In genomic region chr10:14652067-14652466, GRCh38 we compare ENCODE assay signal across 20 cellular contexts.
DNase-seq lines count a peak whose midpoint lies in the region; ATAC-seq, FAIRE-seq and TF ChIP-seq lines count a peak whose summit lies in the region.
"Had no signal": no experiment of that assay in that cellular context is flagged by ENCODE, and none has a peak within 500 bp of the region (broad histone marks: within the 10 kb centered on the region; RNA-seq: fewer than 3 reads in every experiment).

No MANE protein-coding gene starts in this region.

- intact Hi-C loops in endothelial cell of umbilical vein (cut with micrococcal nuclease): no loop called here
- intact Hi-C loops in stomach (cut with DNase I; ENCODE audit: low total_unique reads): no loop called here

- no peak overlapping the region for H3K4me2 ChIP-seq in endothelial cell of umbilical vein (ENCODE audit: insufficient read depth, low read length)
- H3K4me2 ChIP-seq: KMS-11 had no signal

- no peak for TF ChIP-seq CTCF in endothelial cell of umbilical vein (IDR thresholded peaks at IDR 0.05; ENCODE audit: extremely low read depth in 1 of 2, insufficient read depth in 1 of 2, low read depth in 1 of 2, low read length in 2 of 2)
- no peak for TF ChIP-seq CTCF in stomach (IDR thresholded peaks at IDR 0.05)
- TF ChIP-seq CTCF in WERI-Rb-1 (IDR thresholded peaks at IDR 0.05; ENCODE audit: low read depth, low read length): no peak

- H3K27me3 ChIP-seq in endothelial cell of umbilical vein (ENCODE audit: control insufficient read depth in 2 of 2, insufficient read depth in 2 of 2, low read length in 2 of 2) (peaks cover 0 to 2% of the 10 kb centered on the region in 2 experiments), stomach (no peaks in the 10 kb centered on the region), WERI-Rb-1 (ENCODE audit: insufficient read depth, low read depth, severe bottlenecking) (no peaks in the 10 kb centered on the region)
- H3K27me3 ChIP-seq: cardiac muscle cell, thyroid gland had no signal

- H3K4me3 ChIP-seq in endothelial cell of umbilical vein (replicated peaks in 1 of 3; ENCODE audit: insufficient read depth in 1 of 3, low read depth in 1 of 3, low read length in 3 of 3) (no peak overlapping the region), stomach (no peak overlapping the region), WERI-Rb-1 (ENCODE audit: low read depth, low read length) (no peak overlapping the region)
- H3K4me3 ChIP-seq: cardiac muscle cell, thyroid gland had no signal

- H3K27ac ChIP-seq in endothelial cell of umbilical vein (ENCODE audit: insufficient read depth, low read depth, low read length) (no peak overlapping the region), stomach (peak overlapping the region in 4 of 5 donors; percentile 72 to 82 (median 78)), WERI-Rb-1 (no peak overlapping the region)
- H3K27ac ChIP-seq: 22Rv1, C4-2B, cardiac muscle cell, KMS-11 had no signal

- CTCF ChIA-PET in T-cell (lab: Charles Lee) (interaction anchor here (0.7 to 1.3 kb wide), 2 partner anchors 90 to 92 kb away, joined by 3 read pairs; no protein-coding TSS in a partner anchor), endothelial cell of umbilical vein (lab: Charles Lee) (interaction anchor here (0.8 to 1.2 kb wide), 2 partner anchors 9 to 36 kb away, joined by 3 read pairs; no protein-coding TSS in a partner anchor)

- no peak for FAIRE-seq in endothelial cell of umbilical vein (lab: Jason Lieb, UNC)
- FAIRE-seq: keratinocyte had no signal

- ATAC-seq in T-cell (replicated peaks in 1 of 4): no peak

- peak overlapping the region; percentile 41 for H3K27ac Mint-ChIP-seq in T-helper 1 cell treated with Interleukin-12 subunit alpha and Interleukin-12 subunit beta and Interleukin-4 antibody, amounts not matched to agents 30 μg/mL and 1 μg/mL, for 36 hours
- peak overlapping the region; percentile 2 to 80 for H3K27ac Mint-ChIP-seq in T-cell

- no peak overlapping the region for H3K4me3 Mint-ChIP-seq in T-helper 1 cell treated with Interleukin-12 subunit alpha and Interleukin-12 subunit beta and Interleukin-4 antibody, amounts not matched to agents 30 μg/mL and 1 μg/mL, for 36 hours
- H3K4me3 Mint-ChIP-seq in T-cell: peak overlapping the region in 1 of 3 donors; percentile 45

- H4K20me1 ChIP-seq in endothelial cell of umbilical vein (replicated peaks; ENCODE audit: control insufficient read depth, extremely low read depth, insufficient read depth, low read length): no peaks in the 10 kb centered on the region

- DNase-seq in T-helper 1 cell (no peak), T-cell (no peak), endothelial cell of umbilical vein (ENCODE audit: low read depth, low spot score) (peak; percentile 16), stomach (no peak), NCI-H446 (lab: John Stamatoyannopoulos, UW) (no peak), WERI-Rb-1 (no peak), GM03348 (ENCODE audit: low spot score) (no peak)
- DNase-seq: activated CD8-positive, alpha-beta memory T cell treated with anti-CD3 and anti-CD28 coated beads, Interleukin-2, amount 50 U/mL, for 48 hours; activated naive CD4-positive, alpha-beta T cell; effector memory CD4-positive, alpha-beta T cell; midbrain; NCI-H1417 treated with DMSO at 0.1 percent for 48 hours; stimulated activated CD4-positive, alpha-beta T cell treated with anti-CD3 and anti-CD28 coated beads, Interleukin-4, amount 100 ng/mL, for 24 hours; thyroid gland had no signal

- no TSS peak for BruUV-seq in endothelial cell of umbilical vein (replicated peaks; lab: Mats Ljungman, UMichigan)

- peaks cover 3% of the 10 kb centered on the region for H3K9me3 Mint-ChIP-seq in T-helper 1 cell treated with Interleukin-12 subunit alpha and Interleukin-12 subunit beta and Interleukin-4 antibody, amounts not matched to agents 30 μg/mL and 1 μg/mL, for 36 hours
- H3K9me3 Mint-ChIP-seq in T-cell: no peaks in the 10 kb centered on the region

- dilution Hi-C loops in endothelial cell of umbilical vein (cut with MboI; ENCODE audit: extremely low pct_ligation_motif_present, low sequenced_read_pairs): no loop called here

- no peaks in the 10 kb centered on the region for H3K9me3 ChIP-seq in endothelial cell of umbilical vein (replicated peaks; ENCODE audit: control insufficient read depth, insufficient read depth, low read length)
- H3K9me3 ChIP-seq in stomach: no peaks in the 10 kb centered on the region
- no peaks in the 10 kb centered on the region for H3K9me3 ChIP-seq in WERI-Rb-1 (ENCODE audit: severe bottlenecking)
- H3K9me3 ChIP-seq: thyroid gland had no signal

- 86 to 97% (median 97%) methylated on average over 3 of the region's 3 CpGs for WGBS in stomach, 5 donors

- H2AFZ ChIP-seq in endothelial cell of umbilical vein (ENCODE audit: low read depth, low read length): no peak overlapping the region

- no peak for TF ChIP-seq POLR2A in endothelial cell of umbilical vein (IDR thresholded peaks at IDR 0.05; ENCODE audit: low read depth, low read length)
- TF ChIP-seq POLR2A in stomach (IDR thresholded peaks at IDR 0.05): no peak

- H3K27me3 Mint-ChIP-seq in T-helper 1 cell treated with Interleukin-12 subunit alpha and Interleukin-12 subunit beta and Interleukin-4 antibody, amounts not matched to agents 30 μg/mL and 1 μg/mL, for 36 hours (ENCODE audit: low read depth): no peaks in the 10 kb centered on the region
- H3K27me3 Mint-ChIP-seq in T-cell: no peaks in the 10 kb centered on the region

- POLR2A ChIA-PET in T-cell (lab: Charles Lee) (interaction anchor here (0.5 to 0.7 kb wide), 4 partner anchors 23 to 125 kb away, joined by 4 to 7 read pairs (median 4); no protein-coding TSS in a partner anchor), endothelial cell of umbilical vein (lab: Charles Lee) (no interaction called here)

- no peak for TF ChIP-seq EP300 in stomach (IDR thresholded peaks at IDR 0.05)

- H3K36me3 ChIP-seq in endothelial cell of umbilical vein (ENCODE audit: control insufficient read depth in 2 of 2, extremely low read depth in 1 of 2, insufficient read depth in 2 of 2, low read length in 2 of 2): no peaks in the 10 kb centered on the region
- H3K36me3 ChIP-seq in stomach: no peaks in the 10 kb centered on the region
- H3K36me3 ChIP-seq in WERI-Rb-1: no peaks in the 10 kb centered on the region
- H3K36me3 ChIP-seq: cardiac muscle cell, thyroid gland had no signal

- H3K79me2 ChIP-seq in endothelial cell of umbilical vein (ENCODE audit: control insufficient read depth, insufficient read depth, low read length): no peaks in the 10 kb centered on the region

- peaks cover 3% of the 10 kb centered on the region for H3K36me3 Mint-ChIP-seq in T-helper 1 cell treated with Interleukin-12 subunit alpha and Interleukin-12 subunit beta and Interleukin-4 antibody, amounts not matched to agents 30 μg/mL and 1 μg/mL, for 36 hours (ENCODE audit: low read depth)
- H3K36me3 Mint-ChIP-seq in T-cell: no peaks in the 10 kb centered on the region

- peaks cover 53% of the 10 kb centered on the region for H3K4me1 Mint-ChIP-seq in T-helper 1 cell treated with Interleukin-12 subunit alpha and Interleukin-12 subunit beta and Interleukin-4 antibody, amounts not matched to agents 30 μg/mL and 1 μg/mL, for 36 hours (ENCODE audit: low read depth)
- peaks cover 73 to 100% (median 96%) of the 10 kb centered on the region in 3 donors for H3K4me1 Mint-ChIP-seq in T-cell

- no peak overlapping the region for H3K9ac ChIP-seq in endothelial cell of umbilical vein (replicated peaks; ENCODE audit: extremely low read depth, insufficient read depth, low read length)
- H3K9ac ChIP-seq: KMS-11 had no signal

- H3K4me1 ChIP-seq in endothelial cell of umbilical vein (ENCODE audit: control insufficient read depth, extremely low read depth, insufficient read depth, low read length): peaks cover 8% of the 10 kb centered on the region
- peaks cover 18 to 58% (median 38%) of the 10 kb centered on the region in 4 donors for H3K4me1 ChIP-seq in stomach

- H3K9me1 ChIP-seq in endothelial cell of umbilical vein (replicated peaks; ENCODE audit: control insufficient read depth, extremely low read depth, insufficient read depth, low read length): no peaks in the 10 kb centered on the region

TF ChIP-seq in endothelial cell of umbilical vein, 7 proteins besides CTCF, POLR2A, EP300 and RAD21:
- TF ChIP-seq FOS (IDR thresholded peaks at IDR 0.05; ENCODE audit: borderline replicate concordance, insufficient read depth, low read length): no peak
- no peak for TF ChIP-seq JUN (IDR thresholded peaks at IDR 0.05; ENCODE audit: borderline replicate concordance, insufficient read depth, insufficient read length, low read depth)
- TF ChIP-seq GATA2 (IDR thresholded peaks at IDR 0.05; ENCODE audit: insufficient read depth, insufficient read length, low read depth, low read length): no peak
- TF ChIP-seq MYC (IDR thresholded peaks at IDR 0.05; ENCODE audit: low read depth, low read length): no peak
- TF ChIP-seq POLR2AphosphoS5 (IDR thresholded peaks at IDR 0.05; ENCODE audit: insufficient read depth, low read depth, low read length): no peak
- TF ChIP-seq MAX (IDR thresholded peaks at IDR 0.05; ENCODE audit: insufficient read depth, insufficient read length): no peak
- no peak for TF ChIP-seq EZH2 (IDR thresholded peaks at IDR 0.05; ENCODE audit: borderline replicate concordance, low read depth, low read length, severe bottlenecking)
TF ChIP-seq in endothelial cell of umbilical vein: peak in this region for 0.

Comparison
In these comparisons a context has a peak if more than half of its experiments do, and no peak if none do; other contexts are left out.
1. H3K27ac ChIP-seq: peak in stomach (4 of 5); none in endothelial cell of umbilical vein (single experiment) and WERI-Rb-1 (single experiment).